In the genomic region with DNA sequence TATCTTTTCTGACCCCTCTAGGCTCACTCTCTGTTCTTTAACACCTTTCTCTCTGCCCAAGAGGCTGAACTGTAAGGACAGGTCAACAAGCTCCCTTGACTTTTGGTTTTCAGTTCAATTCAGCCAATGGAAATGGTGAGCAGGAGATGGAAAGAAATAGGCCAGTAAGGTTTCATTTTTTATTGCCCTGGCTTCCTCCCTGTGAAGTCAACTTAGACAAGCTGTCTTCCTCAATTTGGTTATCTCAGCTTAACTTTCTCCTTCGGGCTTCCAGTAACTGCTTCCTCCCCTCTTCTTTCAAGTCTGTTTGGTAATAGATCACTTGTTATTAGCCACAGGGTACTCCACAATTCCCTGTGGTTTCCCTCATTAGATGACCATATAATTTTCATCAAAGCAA, we compare ENCODE assay signal across 19 cellular contexts. TPM values are rescaled to one million over a fixed set of nuclear protein-coding genes. Genes with fewer than 3 reads are reported as not detected.
DNase-seq lines count a peak whose midpoint lies in the region; ATAC-seq and TF ChIP-seq lines count a peak whose summit lies in the region.
"Had no signal": no experiment of that assay in that cellular context is flagged by ENCODE, and none has a peak within 500 bp of the region (broad histone marks: within the 10 kb centered on the region; RNA-seq: fewer than 3 reads in every experiment).

No MANE protein-coding gene starts in this region.

- H3K36me3 ChIP-seq in MM.1S (replicated peaks; ENCODE audit: insufficient read depth, low read length) = no peaks in the 10 kb centered on the region
- H3K36me3 ChIP-seq in adrenal gland (replicated peaks in 1 of 2) = no peaks in the 10 kb centered on the region
- H3K36me3 ChIP-seq: heart right ventricle, right atrium auricular region had no signal

- intact Hi-C loops in activated T-helper 1 cell treated with anti-CD3 and anti-CD28 coated beads, Interleukin-12 subunit alpha, Interleukin-12 subunit beta, Interleukin-2, Interleukin-4 antibody, amounts not matched to agents 30 ng/mL and 10 ng/mL and 1 ng/mL, durations not matched to agents 14 hours and 24 hours and 36 hours (cut with micrococcal nuclease) = no loop called here
- intact Hi-C loops in adrenal gland (cut with DNase I) = no loop called here

- H3K27ac ChIP-seq in MM.1S (ENCODE audit: low read length) (no peak overlapping the region), adrenal gland (no peak overlapping the region)
- H3K27ac ChIP-seq: heart right ventricle, right atrium auricular region had no signal

- peak; percentile 32 for DNase-seq in GDM1 (lab: John Stamatoyannopoulos, UW)
- DNase-seq in MM.1S = peak; percentile 62
- no peak for DNase-seq in activated T-helper 1 cell treated with anti-CD3 and anti-CD28 coated beads, Interleukin-12 subunit alpha, Interleukin-12 subunit beta, Interleukin-2, Interleukin-4 antibody, amounts not matched to agents 30 ng/mL and 10 ng/mL and 1 ng/mL, durations not matched to agents 14 hours and 24 hours and 36 hours (ENCODE audit: low spot score)
- no peak for DNase-seq in LoVo (ENCODE audit: low spot score)
- DNase-seq in COLO829 (ENCODE audit: low spot score) = no peak
- no peak for DNase-seq in adrenal gland
- DNase-seq: activated T-cell treated with anti-CD3 and anti-CD28 coated beads, Interleukin-2, amount 50 U/mL, for 24 hours; caudate nucleus; DMS 273 treated with DMSO at 0.1 percent for 48 hours; effector CD4-positive, alpha-beta T cell; HCEC 1CT; heart right ventricle; mesendoderm; NCI-H2081 had no signal

- TF ChIP-seq POLR2A in adrenal gland (IDR thresholded peaks at IDR 0.05) = no peak

- peaks cover 20% of the 10 kb centered on the region for H3K27me3 Mint-ChIP-seq in activated T-helper 1 cell treated with anti-CD3 and anti-CD28 coated beads, Interleukin-12 subunit alpha, Interleukin-12 subunit beta, Interleukin-2, Interleukin-4 antibody, amounts not matched to agents 30 ng/mL and 10 ng/mL and 1 ng/mL, durations not matched to agents 14 hours and 24 hours and 36 hours (ENCODE audit: insufficient read depth)

- no peaks in the 10 kb centered on the region for H3F3A ChIP-seq in MM.1S (ENCODE audit: insufficient read depth, low read length)

- no peak overlapping the region for H3K4me3 Mint-ChIP-seq in activated T-helper 1 cell treated with anti-CD3 and anti-CD28 coated beads, Interleukin-12 subunit alpha, Interleukin-12 subunit beta, Interleukin-2, Interleukin-4 antibody, amounts not matched to agents 30 ng/mL and 10 ng/mL and 1 ng/mL, durations not matched to agents 14 hours and 24 hours and 36 hours
- H3K4me3 Mint-ChIP-seq: activated T-cell treated with anti-CD3 and anti-CD28 coated beads, Interleukin-2, amount 50 U/mL, for 24 hours; T-helper 2 cell treated with Interferon-gamma antibody and Interleukin-4, amounts not matched to agents 5 μg/mL and 100 μg/mL, for 36 hours had no signal

- H3K9me2 ChIP-seq in MM.1S (replicated peaks; ENCODE audit: insufficient read depth, low read length) = no peaks in the 10 kb centered on the region

- H4K20me1 ChIP-seq in MM.1S (ENCODE audit: insufficient read depth, low read length) = no peaks in the 10 kb centered on the region

- H3K4me1 ChIP-seq in MM.1S (ENCODE audit: low read length) (peaks cover 5% of the 10 kb centered on the region; the same call in 1 of the 2 replicates), adrenal gland (replicated peaks in 1 of 2) (no peaks in the 10 kb centered on the region)
- H3K4me1 ChIP-seq: heart right ventricle, right atrium auricular region had no signal

- TF ChIP-seq CTCF in MM.1S (IDR thresholded peaks at IDR 0.05; ENCODE audit: low read length) (no peak), adrenal gland (IDR thresholded peaks at IDR 0.05) (no peak)

- no peaks in the 10 kb centered on the region for H3K27me3 ChIP-seq in MM.1S (replicated peaks; ENCODE audit: insufficient read depth, low read length)
- no peaks in the 10 kb centered on the region for H3K27me3 ChIP-seq in adrenal gland
- H3K27me3 ChIP-seq: right atrium auricular region had no signal

- H3K9me3 Mint-ChIP-seq in activated T-helper 1 cell treated with anti-CD3 and anti-CD28 coated beads, Interleukin-12 subunit alpha, Interleukin-12 subunit beta, Interleukin-2, Interleukin-4 antibody, amounts not matched to agents 30 ng/mL and 10 ng/mL and 1 ng/mL, durations not matched to agents 14 hours and 24 hours and 36 hours = no peaks in the 10 kb centered on the region
- H3K9me3 Mint-ChIP-seq: activated T-cell treated with anti-CD3 and anti-CD28 coated beads, Interleukin-2, amount 50 U/mL, for 24 hours; T-helper 2 cell treated with Interferon-gamma antibody and Interleukin-4, amounts not matched to agents 5 μg/mL and 100 μg/mL, for 36 hours had no signal

- H3K36me3 Mint-ChIP-seq in activated T-helper 1 cell treated with anti-CD3 and anti-CD28 coated beads, Interleukin-12 subunit alpha, Interleukin-12 subunit beta, Interleukin-2, Interleukin-4 antibody, amounts not matched to agents 30 ng/mL and 10 ng/mL and 1 ng/mL, durations not matched to agents 14 hours and 24 hours and 36 hours (ENCODE audit: low read depth) = no peaks in the 10 kb centered on the region

- no peaks in the 10 kb centered on the region for H3K9me3 ChIP-seq in MM.1S (replicated peaks; ENCODE audit: insufficient read depth, low read length)
- no peaks in the 10 kb centered on the region for H3K9me3 ChIP-seq in adrenal gland (replicated peaks in 1 of 3)
- H3K9me3 ChIP-seq: heart right ventricle, right atrium auricular region had no signal

- no peak overlapping the region for H3K4me3 ChIP-seq in MM.1S (ENCODE audit: low read length)
- no peak overlapping the region for H3K4me3 ChIP-seq in adrenal gland
- H3K4me3 ChIP-seq: heart right ventricle, K562, right atrium auricular region had no signal

- ATAC-seq in GM19468 (IDR thresholded peaks at IDR 0.05; ENCODE audit: extremely low read depth, unreplicated experiment) = peak; percentile 39
- ATAC-seq in HG02571 (IDR thresholded peaks at IDR 0.05; ENCODE audit: unreplicated experiment) = no peak
- ATAC-seq: heart right ventricle, K562 had no signal

- H3K79me2 ChIP-seq in MM.1S (ENCODE audit: low read length) = no peaks in the 10 kb centered on the region

- H3K27ac Mint-ChIP-seq in activated T-helper 1 cell treated with anti-CD3 and anti-CD28 coated beads, Interleukin-12 subunit alpha, Interleukin-12 subunit beta, Interleukin-2, Interleukin-4 antibody, amounts not matched to agents 30 ng/mL and 10 ng/mL and 1 ng/mL, durations not matched to agents 14 hours and 24 hours and 36 hours = peak overlapping the region; percentile 21
- H3K27ac Mint-ChIP-seq: activated T-cell treated with anti-CD3 and anti-CD28 coated beads, Interleukin-2, amount 50 U/mL, for 24 hours; T-helper 2 cell treated with Interferon-gamma antibody and Interleukin-4, amounts not matched to agents 5 μg/mL and 100 μg/mL, for 36 hours had no signal

- H3K4me1 Mint-ChIP-seq in activated T-helper 1 cell treated with anti-CD3 and anti-CD28 coated beads, Interleukin-12 subunit alpha, Interleukin-12 subunit beta, Interleukin-2, Interleukin-4 antibody, amounts not matched to agents 30 ng/mL and 10 ng/mL and 1 ng/mL, durations not matched to agents 14 hours and 24 hours and 36 hours (ENCODE audit: low read depth) = peaks cover 9% of the 10 kb centered on the region

- H3K4me2 ChIP-seq in MM.1S (ENCODE audit: low read depth, low read length) = peak overlapping the region; percentile 44; the same call in 1 of the 2 replicates

- H3K9ac ChIP-seq in MM.1S (ENCODE audit: low read length) = no peak overlapping the region

- WGBS in adrenal gland, 4 donors = 42 to 52% (median 50%) methylated on average over 1 of the region's 1 CpG

- peak overlapping the region; percentile 57 for H2AFZ ChIP-seq in MM.1S (ENCODE audit: low read length)

RNA-seq across cellular contexts. Expression of gene LIPK, which starts 19.7 kb away (rescaled TPM):
- total RNA-seq in activated T-helper 1 cell treated with anti-CD3 and anti-CD28 coated beads, Interleukin-12 subunit alpha, Interleukin-12 subunit beta, Interleukin-2, Interleukin-4 antibody, amounts not matched to agents 30 ng/mL and 10 ng/mL and 1 ng/mL, durations not matched to agents 14 hours and 24 hours and 36 hours = not detected in 2 replicates
- not detected for total RNA-seq in adrenal gland
- not detected for polyA plus RNA-seq in adrenal gland
- total RNA-seq: heart right ventricle, K562, right atrium auricular region had no signal
- polyA plus RNA-seq: heart right ventricle, K562 had no signal

RNA-seq across cellular contexts. Expression of gene LIPN, which starts 34.0 kb away (rescaled TPM):
- not detected in 2 replicates for total RNA-seq in activated T-helper 1 cell treated with anti-CD3 and anti-CD28 coated beads, Interleukin-12 subunit alpha, Interleukin-12 subunit beta, Interleukin-2, Interleukin-4 antibody, amounts not matched to agents 30 ng/mL and 10 ng/mL and 1 ng/mL, durations not matched to agents 14 hours and 24 hours and 36 hours
- total RNA-seq in adrenal gland = under 1 TPM in 2 of 8 donors, not detected in 6; 0.41 to 0.46 TPM
- not detected for polyA plus RNA-seq in adrenal gland
- total RNA-seq: K562, right atrium auricular region had no signal
- polyA plus RNA-seq: K562 had no signal

Comparison
In these comparisons a context has a peak if more than half of its experiments do, and no peak if none do; other contexts are left out.
1. DNase-seq: peak in GDM1 (single experiment) and MM.1S (single experiment); none in activated T-helper 1 cell treated with anti-CD3 and anti-CD28 coated beads, Interleukin-12 subunit alpha, Interleukin-12 subunit beta, Interleukin-2, Interleukin-4 antibody, amounts not matched to agents 30 ng/mL and 10 ng/mL and 1 ng/mL, durations not matched to agents 14 hours and 24 hours and 36 hours (single experiment), LoVo (single experiment), COLO829 (single experiment) and adrenal gland (0 of 7).